ENCODE assay signal across 8 cellular contexts in genomic region chr4:7462509-7462971, GRCh38. TPM values are rescaled to one million over a fixed set of nuclear protein-coding genes. Genes with fewer than 3 reads are reported as not detected.
DNase-seq lines count a peak whose midpoint lies in the region; ATAC-seq and TF ChIP-seq lines count a peak whose summit lies in the region.
"Had no signal": no experiment of that assay in that cellular context is flagged by ENCODE, and none has a peak within 500 bp of the region (broad histone marks: within the 10 kb centered on the region; RNA-seq: fewer than 3 reads in every experiment).

No MANE protein-coding gene starts in this region.

- no peaks in the 10 kb centered on the region for H3K9me2 ChIP-seq in OCI-LY7 (ENCODE audit: insufficient read depth, low read length)

- peaks cover 5% of the 10 kb centered on the region for H3K9me3 Mint-ChIP-seq in glutamatergic neuron (ENCODE audit: unreplicated experiment)
- H3K9me3 Mint-ChIP-seq in stimulated activated memory B cell treated with anti-CD40 and anti-IgM and Interleukin-4, amounts not matched to agents 10 μg/mL and 1 μg/mL and 100 μg/mL, for 72 hours, result no peaks in the 10 kb centered on the region

- CTCF ChIA-PET in OCI-LY7 (lab: Charles Lee; ENCODE audit: unreplicated experiment), result no interaction called here

- peak; percentile 6 for DNase-seq in HFF-Myc (ENCODE audit: extremely low read depth, low read depth)
- DNase-seq in OCI-LY7 (ENCODE audit: low spot score), result peak; percentile 4
- peak; percentile 25 for DNase-seq in glutamatergic neuron
- no peak for DNase-seq in sciatic nerve (ENCODE audit: low spot score)
- DNase-seq in dermis blood vessel endothelial cell, result no peak

- H3K36me3 Mint-ChIP-seq in glutamatergic neuron (ENCODE audit: unreplicated experiment), result no peaks in the 10 kb centered on the region
- H3K36me3 Mint-ChIP-seq in stimulated activated memory B cell treated with anti-CD40 and anti-IgM and Interleukin-4, amounts not matched to agents 10 μg/mL and 1 μg/mL and 100 μg/mL, for 72 hours, result no peaks in the 10 kb centered on the region

- POLR2A ChIA-PET in OCI-LY7 (lab: Charles Lee), result no interaction called here

- peaks cover 6% of the 10 kb centered on the region for H3K27me3 Mint-ChIP-seq in glutamatergic neuron (ENCODE audit: unreplicated experiment)
- H3K27me3 Mint-ChIP-seq in stimulated activated memory B cell treated with anti-CD40 and anti-IgM and Interleukin-4, amounts not matched to agents 10 μg/mL and 1 μg/mL and 100 μg/mL, for 72 hours, result peaks cover 15% of the 10 kb centered on the region

- H3K79me2 ChIP-seq in OCI-LY7 (ENCODE audit: insufficient read depth, low read depth, low read length), result no peaks in the 10 kb centered on the region

- BruUV-seq in OCI-LY7 (replicated peaks; lab: Mats Ljungman, UMichigan), result no TSS peak

- H3K27ac ChIP-seq in OCI-LY7 (ENCODE audit: low read depth, low read length, poor library complexity, severe bottlenecking), result no peak overlapping the region

- no peak overlapping the region for H3K4me3 ChIP-seq in HFF-Myc (replicated peaks; ENCODE audit: low read depth, low read length)
- H3K4me3 ChIP-seq in OCI-LY7 (ENCODE audit: low read depth, low read length, poor library complexity, severe bottlenecking), result no peak overlapping the region

- H4K20me1 ChIP-seq in OCI-LY7 (ENCODE audit: insufficient read depth, low read length), result no peaks in the 10 kb centered on the region

- H3K4me2 ChIP-seq in OCI-LY7 (ENCODE audit: low read length), result no peak overlapping the region

- no peak overlapping the region for H2AFZ ChIP-seq in OCI-LY7 (ENCODE audit: low read length)

- ATAC-seq in sciatic nerve (peak; percentile 34), HG03139 (IDR thresholded peaks at IDR 0.05; ENCODE audit: unreplicated experiment) (no peak)
- no peak for ATAC-seq in stimulated activated memory B cell treated with anti-CD40 and anti-IgM and Interleukin-4, amounts not matched to agents 10 μg/mL and 1 μg/mL and 100 μg/mL, for 72 hours

- H3K36me3 ChIP-seq in OCI-LY7 (ENCODE audit: insufficient read depth, low read length), result no peaks in the 10 kb centered on the region

- no peaks in the 10 kb centered on the region for H3K9me3 ChIP-seq in OCI-LY7 (ENCODE audit: low read length)

- TF ChIP-seq CTCF in HFF-Myc (IDR thresholded peaks at IDR 0.05; ENCODE audit: low read depth, low read length, missing control alignments) (peak; percentile 49), OCI-LY7 (conservative IDR thresholded peaks at IDR 0.05; ENCODE audit: low read length) (no peak), glutamatergic neuron (IDR thresholded peaks at IDR 0.05; ENCODE audit: partially characterized antibody, unreplicated experiment) (no peak)

- H3K27ac Mint-ChIP-seq in glutamatergic neuron (ENCODE audit: unreplicated experiment), result no peak overlapping the region
- no peak overlapping the region for H3K27ac Mint-ChIP-seq in stimulated activated memory B cell treated with anti-CD40 and anti-IgM and Interleukin-4, amounts not matched to agents 10 μg/mL and 1 μg/mL and 100 μg/mL, for 72 hours

- intact Hi-C loops in OCI-LY7 (cut with micrococcal nuclease; ENCODE audit: unreplicated experiment), result no loop called here
- intact Hi-C loops in sciatic nerve (cut with DNase I), result no loop called here

- no peaks in the 10 kb centered on the region for H3K4me1 ChIP-seq in OCI-LY7 (ENCODE audit: insufficient read depth, low read length, poor library complexity, severe bottlenecking)

- H3K4me3 Mint-ChIP-seq in glutamatergic neuron (ENCODE audit: unreplicated experiment), result no peak overlapping the region
- no peak overlapping the region for H3K4me3 Mint-ChIP-seq in stimulated activated memory B cell treated with anti-CD40 and anti-IgM and Interleukin-4, amounts not matched to agents 10 μg/mL and 1 μg/mL and 100 μg/mL, for 72 hours

- H3K4me1 Mint-ChIP-seq in glutamatergic neuron (ENCODE audit: low read depth, unreplicated experiment), result peaks cover 10% of the 10 kb centered on the region
- H3K4me1 Mint-ChIP-seq in stimulated activated memory B cell treated with anti-CD40 and anti-IgM and Interleukin-4, amounts not matched to agents 10 μg/mL and 1 μg/mL and 100 μg/mL, for 72 hours, result no peaks in the 10 kb centered on the region

RNA-seq across cellular contexts. Expression of gene PSAPL1, which starts 27.8 kb away (rescaled TPM):
- not detected in 2 replicates for total RNA-seq in OCI-LY7 (2014; rRNA removed; shearing (Covaris generic))
- not detected in 2 replicates for total RNA-seq in OCI-LY7 (2022)
- not detected for total RNA-seq in glutamatergic neuron (ENCODE audit: unreplicated experiment)
- 0.09 TPM for total RNA-seq in sciatic nerve
- total RNA-seq in dermis blood vessel endothelial cell, result not detected in 2 replicates
- total RNA-seq: mononuclear cell had no signal

Comparison
In these comparisons a context has a peak if more than half of its experiments do, and no peak if none do; other contexts are left out.
1. DNase-seq: peak in HFF-Myc (single experiment), OCI-LY7 (single experiment) and glutamatergic neuron (single experiment); none in sciatic nerve (single experiment) and dermis blood vessel endothelial cell (single experiment).